In the genomic region with DNA sequence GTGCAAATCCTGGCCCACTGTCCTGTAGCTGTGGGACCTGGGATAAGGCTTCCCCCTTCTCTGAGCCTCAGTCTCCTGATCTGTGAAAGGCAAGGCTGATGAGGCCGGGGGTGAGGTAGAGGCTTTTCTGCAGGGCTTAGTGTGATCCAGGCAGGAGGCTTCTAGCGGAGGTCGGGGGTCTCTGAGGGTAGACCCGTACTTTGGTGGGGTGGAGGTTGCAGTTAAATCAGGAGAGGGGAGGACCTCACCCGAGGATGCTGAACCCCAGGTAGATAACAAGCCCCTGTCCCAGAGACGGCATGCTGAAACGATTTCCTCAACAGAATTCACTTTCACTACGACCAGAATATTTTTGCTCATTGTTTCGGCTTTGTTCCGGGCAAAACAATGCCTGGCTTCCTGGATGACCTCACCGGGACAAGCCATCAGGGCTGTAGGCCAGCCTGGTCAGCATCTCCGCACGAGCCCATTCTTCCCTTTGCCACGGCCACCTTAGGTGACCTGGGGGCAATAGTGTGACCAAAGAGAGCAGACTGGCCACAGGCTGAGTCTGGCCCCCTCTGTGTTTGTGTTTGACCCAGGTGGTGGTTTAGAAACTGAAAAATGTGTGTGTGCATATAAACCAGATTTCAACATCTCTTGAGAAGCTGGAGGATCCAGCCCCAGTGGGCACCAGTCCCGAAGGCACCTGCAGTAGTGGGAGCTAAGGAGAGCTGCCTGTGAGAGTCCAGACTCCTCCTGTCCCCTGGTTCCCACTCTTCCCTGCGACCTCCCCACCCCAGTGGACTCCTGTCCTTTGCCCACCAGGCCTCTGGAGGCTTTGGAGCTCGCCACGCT, we compare ENCODE assay signal across 8 cellular contexts. TPM values are rescaled to one million over a fixed set of nuclear protein-coding genes. Genes with fewer than 3 reads are reported as not detected.
DNase-seq lines count a peak whose midpoint lies in the region; ATAC-seq and TF ChIP-seq lines count a peak whose summit lies in the region.

No MANE protein-coding gene starts in this region.

- no peak for DNase-seq in activated CD4-positive, alpha-beta T cell treated with anti-CD3 and anti-CD28 coated beads, Interleukin-2, amount 10 ng/mL, durations not matched to agents 24 days and 14 days
- DNase-seq in activated CD4-positive, alpha-beta T cell treated with anti-CD3 and anti-CD28 coated beads, Interleukin-2, amount 50 U/mL, for 1 hour = no peak
- DNase-seq in T-cell (no peak), immature natural killer cell (no peak), foreskin keratinocyte (no peak), DMS114 treated with DMSO at 0.1 percent for 48 hours (lab: John Stamatoyannopoulos, UW; ENCODE audit: unreplicated experiment) (no peak)
- no peak for DNase-seq in stimulated activated naive B cell treated with anti-CD40 and anti-IgM and Interleukin-4, amounts not matched to agents 10 μg/mL and 1 μg/mL and 100 μg/mL, for 72 hours

- H3K27me3 ChIP-seq in foreskin keratinocyte = no peaks in the 10 kb centered on the region

- H3K4me1 ChIP-seq in foreskin keratinocyte = peaks cover 13% of the 10 kb centered on the region

- H3K4me3 Mint-ChIP-seq in activated CD4-positive, alpha-beta T cell treated with anti-CD3 and anti-CD28 coated beads, Interleukin-2, amount 10 ng/mL, durations not matched to agents 24 days and 14 days = no peak overlapping the region
- H3K4me3 Mint-ChIP-seq in T-cell (peak overlapping the region in 1 of 3 donors; percentile 53), immature natural killer cell (peak overlapping the region in 2 of 5 donors; percentile 66 to 82)
- peak overlapping the region in 1 of 2 donors; percentile 64 for H3K4me3 Mint-ChIP-seq in stimulated activated naive B cell treated with anti-CD40 and anti-IgM and Interleukin-4, amounts not matched to agents 10 μg/mL and 1 μg/mL and 100 μg/mL, for 72 hours

- no peak overlapping the region for H3K27ac ChIP-seq in foreskin keratinocyte

- H3K27ac Mint-ChIP-seq in activated CD4-positive, alpha-beta T cell treated with anti-CD3 and anti-CD28 coated beads, Interleukin-2, amount 10 ng/mL, durations not matched to agents 24 days and 14 days = peak overlapping the region; percentile 81
- H3K27ac Mint-ChIP-seq in T-cell (peak overlapping the region; percentile 62 to 94), immature natural killer cell (peak overlapping the region; percentile 98 to 100 (median 100))
- peak overlapping the region; percentile 93 for H3K27ac Mint-ChIP-seq in stimulated activated naive B cell treated with anti-CD40 and anti-IgM and Interleukin-4, amounts not matched to agents 10 μg/mL and 1 μg/mL and 100 μg/mL, for 72 hours

- intact Hi-C loops in activated CD4-positive, alpha-beta T cell treated with anti-CD3 and anti-CD28 coated beads, Interleukin-2, amount 10 ng/mL, durations not matched to agents 24 days and 14 days (cut with micrococcal nuclease) = loop anchor here (10.0 kb wide), 1 partner anchor 541 kb away; no protein-coding TSS in a partner anchor

- CTCF ChIA-PET in T-cell (lab: Charles Lee) = interaction anchor here in 1 of 2 donors (1.3 kb wide), 1 partner anchor 33 kb away, joined by 4 read pairs; the partner anchor contains the start of gene SLC6A6

- H3K36me3 Mint-ChIP-seq in activated CD4-positive, alpha-beta T cell treated with anti-CD3 and anti-CD28 coated beads, Interleukin-2, amount 10 ng/mL, durations not matched to agents 24 days and 14 days (ENCODE audit: low read depth) = peaks cover 14% of the 10 kb centered on the region
- H3K36me3 Mint-ChIP-seq in T-cell (no peaks in the 10 kb centered on the region), immature natural killer cell (no peaks in the 10 kb centered on the region)
- H3K36me3 Mint-ChIP-seq in stimulated activated naive B cell treated with anti-CD40 and anti-IgM and Interleukin-4, amounts not matched to agents 10 μg/mL and 1 μg/mL and 100 μg/mL, for 72 hours = peaks cover 8 to 9% of the 10 kb centered on the region in 2 donors

- POLR2A ChIA-PET in T-cell (lab: Charles Lee) = no interaction called here

- no peaks in the 10 kb centered on the region for H3K27me3 Mint-ChIP-seq in activated CD4-positive, alpha-beta T cell treated with anti-CD3 and anti-CD28 coated beads, Interleukin-2, amount 10 ng/mL, durations not matched to agents 24 days and 14 days
- H3K27me3 Mint-ChIP-seq in T-cell (no peaks in the 10 kb centered on the region), immature natural killer cell (ENCODE audit: low read depth in 3 of 3) (peaks cover 7 to 11% (median 10%) of the 10 kb centered on the region in 3 donors)
- H3K27me3 Mint-ChIP-seq in stimulated activated naive B cell treated with anti-CD40 and anti-IgM and Interleukin-4, amounts not matched to agents 10 μg/mL and 1 μg/mL and 100 μg/mL, for 72 hours = no peaks in the 10 kb centered on the region

- H3K4me1 Mint-ChIP-seq in activated CD4-positive, alpha-beta T cell treated with anti-CD3 and anti-CD28 coated beads, Interleukin-2, amount 10 ng/mL, durations not matched to agents 24 days and 14 days = peaks cover 52% of the 10 kb centered on the region
- H3K4me1 Mint-ChIP-seq in T-cell = peaks cover 52 to 90% (median 67%) of the 10 kb centered on the region in 3 donors
- H3K4me1 Mint-ChIP-seq in immature natural killer cell = peaks cover 64 to 77% of the 10 kb centered on the region in 2 donors
- peaks cover 55 to 84% of the 10 kb centered on the region in 2 donors for H3K4me1 Mint-ChIP-seq in stimulated activated naive B cell treated with anti-CD40 and anti-IgM and Interleukin-4, amounts not matched to agents 10 μg/mL and 1 μg/mL and 100 μg/mL, for 72 hours

- H3K9me3 Mint-ChIP-seq in activated CD4-positive, alpha-beta T cell treated with anti-CD3 and anti-CD28 coated beads, Interleukin-2, amount 10 ng/mL, durations not matched to agents 24 days and 14 days = no peaks in the 10 kb centered on the region
- no peaks in the 10 kb centered on the region for H3K9me3 Mint-ChIP-seq in T-cell
- no peaks in the 10 kb centered on the region for H3K9me3 Mint-ChIP-seq in immature natural killer cell
- H3K9me3 Mint-ChIP-seq in stimulated activated naive B cell treated with anti-CD40 and anti-IgM and Interleukin-4, amounts not matched to agents 10 μg/mL and 1 μg/mL and 100 μg/mL, for 72 hours = no peaks in the 10 kb centered on the region

- no peak for ATAC-seq in T-cell (replicated peaks in 1 of 4)
- ATAC-seq in stimulated activated naive B cell treated with anti-CD40 and anti-IgM and Interleukin-4, amounts not matched to agents 10 μg/mL and 1 μg/mL and 100 μg/mL, for 72 hours (replicated peaks) = no peak
- ATAC-seq in foreskin keratinocyte = no peak
- ATAC-seq in HG02588 (IDR thresholded peaks at IDR 0.05; ENCODE audit: unreplicated experiment) = no peak

- no peak for TF ChIP-seq CTCF in foreskin keratinocyte (conservative IDR thresholded peaks at IDR 0.05)

RNA-seq across cellular contexts. Expression of gene SLC6A6, which starts 33.0 kb away (rescaled TPM):
- 53.9 and 63.7 TPM in 2 replicates for total RNA-seq in activated CD4-positive, alpha-beta T cell treated with anti-CD3 and anti-CD28 coated beads, Interleukin-2, amount 10 ng/mL, durations not matched to agents 24 days and 14 days
- total RNA-seq in T-cell (10 to 100 TPM; 49.3 to 72.5 (median 63.6) TPM), foreskin keratinocyte (13.6 and 14.8 TPM in 2 replicates)
- polyA plus RNA-seq in immature natural killer cell (1 to 10 TPM; 4.7 to 8.0 (median 6.9) TPM), foreskin keratinocyte (4.7 and 5.0 TPM in 2 replicates)
